In genomic region chr12:90953956-90954421, GRCh38 we compare ENCODE assay signal across 11 cellular contexts. TPM values are rescaled to one million over a fixed set of nuclear protein-coding genes. Genes with fewer than 3 reads are reported as not detected.
DNase-seq lines count a peak whose midpoint lies in the region; ATAC-seq and TF ChIP-seq lines count a peak whose summit lies in the region.
"Had no signal": no experiment of that assay in that cellular context is flagged by ENCODE, and none has a peak within 500 bp of the region (broad histone marks: within the 10 kb centered on the region; RNA-seq: fewer than 3 reads in every experiment).

No MANE protein-coding gene starts in this region.

- H3K9me2 ChIP-seq in OCI-LY1 (ENCODE audit: low read depth, low read length): no peaks in the 10 kb centered on the region

- H3K27me3 Mint-ChIP-seq in glutamatergic neuron (ENCODE audit: unreplicated experiment): peaks cover 2% of the 10 kb centered on the region
- peaks cover 8% of the 10 kb centered on the region for H3K27me3 Mint-ChIP-seq in stimulated activated naive CD8-positive, alpha-beta T cell treated with anti-CD3 and anti-CD28 coated beads, Interleukin-15, amount 100 ng/mL, for 72 hours

- no peaks in the 10 kb centered on the region for H4K20me1 ChIP-seq in OCI-LY1 (ENCODE audit: insufficient read depth, low read length)

- no peak overlapping the region for H3K4me2 ChIP-seq in OCI-LY1 (ENCODE audit: low read length)

- H3K79me2 ChIP-seq in OCI-LY1 (ENCODE audit: insufficient read depth, low read length): no peaks in the 10 kb centered on the region

- no peaks in the 10 kb centered on the region for H3K9me3 Mint-ChIP-seq in glutamatergic neuron (ENCODE audit: unreplicated experiment)
- H3K9me3 Mint-ChIP-seq in stimulated activated naive CD8-positive, alpha-beta T cell treated with anti-CD3 and anti-CD28 coated beads, Interleukin-15, amount 100 ng/mL, for 72 hours: no peaks in the 10 kb centered on the region
- H3K9me3 Mint-ChIP-seq: CD4-positive, CD25-positive, alpha-beta regulatory T cell had no signal

- no peak overlapping the region for H3K27ac ChIP-seq in OCI-LY1 (ENCODE audit: low read depth, low read length, poor library complexity, severe bottlenecking)
- H3K27ac ChIP-seq: left lung had no signal

- no peaks in the 10 kb centered on the region for H3K27me3 ChIP-seq in OCI-LY1 (ENCODE audit: insufficient read depth, low read length)
- H3K27me3 ChIP-seq: left lung had no signal

- H3K9ac ChIP-seq in OCI-LY1 (ENCODE audit: low read length): no peak overlapping the region

- no peak overlapping the region for H3K27ac Mint-ChIP-seq in glutamatergic neuron (ENCODE audit: unreplicated experiment)
- H3K27ac Mint-ChIP-seq in stimulated activated naive CD8-positive, alpha-beta T cell treated with anti-CD3 and anti-CD28 coated beads, Interleukin-15, amount 100 ng/mL, for 72 hours: no peak overlapping the region
- H3K27ac Mint-ChIP-seq: CD4-positive, CD25-positive, alpha-beta regulatory T cell had no signal

- H3K4me1 Mint-ChIP-seq in glutamatergic neuron (ENCODE audit: low read depth, unreplicated experiment): no peaks in the 10 kb centered on the region
- H3K4me1 Mint-ChIP-seq in stimulated activated naive CD8-positive, alpha-beta T cell treated with anti-CD3 and anti-CD28 coated beads, Interleukin-15, amount 100 ng/mL, for 72 hours: no peaks in the 10 kb centered on the region
- H3K4me1 Mint-ChIP-seq: CD4-positive, CD25-positive, alpha-beta regulatory T cell had no signal

- intact Hi-C loops in Right ventricle myocardium superior (cut with DNase I): no loop called here
- intact Hi-C loops in cardiac septum (cut with DNase I): no loop called here

- no peak overlapping the region for H2AFZ ChIP-seq in OCI-LY1 (ENCODE audit: low read length)

- H3K4me3 Mint-ChIP-seq in glutamatergic neuron (ENCODE audit: unreplicated experiment): no peak overlapping the region
- H3K4me3 Mint-ChIP-seq in stimulated activated naive CD8-positive, alpha-beta T cell treated with anti-CD3 and anti-CD28 coated beads, Interleukin-15, amount 100 ng/mL, for 72 hours: no peak overlapping the region
- H3K4me3 Mint-ChIP-seq: CD4-positive, CD25-positive, alpha-beta regulatory T cell had no signal

- TF ChIP-seq CTCF in OCI-LY1 (IDR thresholded peaks at IDR 0.05; ENCODE audit: low read length): peak; percentile 83
- peak; percentile 24 for TF ChIP-seq CTCF in glutamatergic neuron (IDR thresholded peaks at IDR 0.05; ENCODE audit: partially characterized antibody, unreplicated experiment)

- no peaks in the 10 kb centered on the region for H3F3A ChIP-seq in OCI-LY1 (ENCODE audit: insufficient read depth, low read length)

- DNase-seq in Right ventricle myocardium superior (peak; percentile 37), cardiac septum (ENCODE audit: low spot score) (no peak), glutamatergic neuron (peak; percentile 41), NCI-H82 (lab: John Stamatoyannopoulos, UW) (no peak), NCI-H446 (lab: John Stamatoyannopoulos, UW) (no peak)
- no peak for DNase-seq in stimulated activated naive CD8-positive, alpha-beta T cell treated with anti-CD3 and anti-CD28 coated beads, Interleukin-15, amount 100 ng/mL, for 72 hours
- DNase-seq in stimulated activated naive CD4-positive, alpha-beta T cell treated with Interleukin-2 at 50 U/mL for 16 hours (lab: John Stamatoyannopoulos, UW): no peak
- DNase-seq: activated CD8-positive, alpha-beta memory T cell treated with anti-CD3 and anti-CD28 coated beads, Interleukin-2, amount 50 U/mL, for 48 hours had no signal

- H3K36me3 ChIP-seq in OCI-LY1 (ENCODE audit: insufficient read depth, low read length): no peaks in the 10 kb centered on the region
- H3K36me3 ChIP-seq: left lung had no signal

- no peak for ATAC-seq in Right ventricle myocardium superior (ENCODE audit: poor library complexity)
- peak; percentile 36 for ATAC-seq in stimulated activated naive CD8-positive, alpha-beta T cell treated with anti-CD3 and anti-CD28 coated beads, Interleukin-15, amount 100 ng/mL, for 72 hours
- ATAC-seq: left lung had no signal

- no peaks in the 10 kb centered on the region for H3K9me3 ChIP-seq in OCI-LY1 (ENCODE audit: low read length)
- H3K9me3 ChIP-seq: left lung had no signal

- H3K36me3 Mint-ChIP-seq in glutamatergic neuron (ENCODE audit: unreplicated experiment): no peaks in the 10 kb centered on the region
- H3K36me3 Mint-ChIP-seq: CD4-positive, CD25-positive, alpha-beta regulatory T cell had no signal

- H3K4me1 ChIP-seq in OCI-LY1 (ENCODE audit: insufficient read depth, low read length, severe bottlenecking): no peaks in the 10 kb centered on the region
- H3K4me1 ChIP-seq: left lung had no signal

- H3K4me3 ChIP-seq in OCI-LY1 (ENCODE audit: low read depth, low read length, poor library complexity, severe bottlenecking): no peak overlapping the region
- H3K4me3 ChIP-seq: left lung had no signal

RNA-seq across cellular contexts. Expression of gene CCER1, which starts 1.0 kb away (rescaled TPM):
- not detected for total RNA-seq in Right ventricle myocardium superior
- total RNA-seq in cardiac septum: not detected
- total RNA-seq in glutamatergic neuron (ENCODE audit: unreplicated experiment): not detected
- total RNA-seq: CD4-positive, CD25-positive, alpha-beta regulatory T cell; left lung had no signal

RNA-seq across cellular contexts. Expression of gene EPYC, which starts 50.8 kb away (rescaled TPM):
- not detected for total RNA-seq in Right ventricle myocardium superior
- total RNA-seq in cardiac septum: not detected
- total RNA-seq in glutamatergic neuron (ENCODE audit: unreplicated experiment): not detected
- total RNA-seq: CD4-positive, CD25-positive, alpha-beta regulatory T cell had no signal

Comparison
In these comparisons a context has a peak if more than half of its experiments do, and no peak if none do; other contexts are left out.
1. DNase-seq: peak in Right ventricle myocardium superior (single experiment) and glutamatergic neuron (single experiment); none in cardiac septum (single experiment), stimulated activated naive CD8-positive, alpha-beta T cell treated with anti-CD3 and anti-CD28 coated beads, Interleukin-15, amount 100 ng/mL, for 72 hours (0 of 2), NCI-H82 (single experiment), stimulated activated naive CD4-positive, alpha-beta T cell treated with Interleukin-2 at 50 U/mL for 16 hours (single experiment) and NCI-H446 (0 of 2).